ENCODE assay signal across 18 cellular contexts in genomic region chr12:90170740-90171139, GRCh38.
A peak's percentile ranks its signal among the peaks of the same experiment; 100 is the strongest.
DNase-seq lines count a peak whose midpoint lies in the region; ATAC-seq, FAIRE-seq and TF ChIP-seq lines count a peak whose summit lies in the region.
"Had no signal": no experiment of that assay in that cellular context is flagged by ENCODE, and none has a peak within 500 bp of the region (broad histone marks: within the 10 kb centered on the region; RNA-seq: fewer than 3 reads in every experiment).

No MANE protein-coding gene starts in this region.

- 0% methylated on average over 1 of the region's 1 CpG for WGBS in K562 (ENCODE audit: insufficient coverage, low coverage, missing lambda C conversion rate)

- H3K9me3 ChIP-seq in CD4-positive, alpha-beta T cell (ENCODE audit: control insufficient read depth, low read length) = no peaks in the 10 kb centered on the region
- no peaks in the 10 kb centered on the region for H3K9me3 ChIP-seq in K562 (replicated peaks; ENCODE audit: control insufficient read depth, insufficient read depth, low read depth, low read length)
- H3K9me3 ChIP-seq: BLaER1, Caco-2 had no signal

- FAIRE-seq in K562 (lab: Jason Lieb, UNC) = no peak
- FAIRE-seq: G401.6, GM12892, H1 had no signal

- POLR2A ChIA-PET in CD4-positive, alpha-beta T cell (lab: Charles Lee) = no interaction called here
- POLR2A ChIA-PET in K562 (lab: Yijun Ruan, JAX) = no interaction called here

- no peak for ATAC-seq in activated naive CD4-positive, alpha-beta T cell treated with anti-CD3 and anti-CD28 coated beads, Interleukin-2, amount 50 U/mL, for 72 hours
- no peak for ATAC-seq in CD4-positive, alpha-beta T cell (ENCODE audit: poor library complexity)
- no peak for ATAC-seq in K562

- intact Hi-C loops in CD4-positive, alpha-beta T cell (cut with DNase I, micrococcal nuclease) = no loop called here
- intact Hi-C loops in K562 (cut with micrococcal nuclease) = no loop called here

- TF ChIP-seq CTCF in CD4-positive, alpha-beta T cell (IDR thresholded peaks at IDR 0.05) = peak; percentile 18
- TF ChIP-seq CTCF in K562 (IDR thresholded peaks at IDR 0.05 in 2 of 3, conservative IDR thresholded peaks at IDR 0.05 in 1 of 3; ENCODE audit: insufficient read depth in 2 of 3, low read depth in 1 of 3, low read length in 3 of 3) = no peak

- H3K4me1 ChIP-seq in K562 (replicated peaks in 1 of 2; ENCODE audit: control insufficient read depth in 2 of 2, insufficient read depth in 2 of 2, low read length in 2 of 2) = no peaks in the 10 kb centered on the region
- H3K4me1 ChIP-seq: BLaER1, Caco-2 had no signal

- H3K27me3 ChIP-seq in CD4-positive, alpha-beta T cell (ENCODE audit: control insufficient read depth, insufficient read depth, low read length) = no peaks in the 10 kb centered on the region
- H3K27me3 ChIP-seq in K562 (ENCODE audit: control insufficient read depth in 2 of 2, insufficient read depth in 2 of 2, low read length in 2 of 2) = no peaks in the 10 kb centered on the region
- H3K27me3 ChIP-seq: BLaER1 had no signal

- H3K36me3 Mint-ChIP-seq in activated naive CD4-positive, alpha-beta T cell treated with anti-CD3 and anti-CD28 coated beads, Interleukin-2, amount 50 U/mL, for 24 hours = no peaks in the 10 kb centered on the region
- no peaks in the 10 kb centered on the region for H3K36me3 Mint-ChIP-seq in activated naive CD4-positive, alpha-beta T cell treated with anti-CD3 and anti-CD28 coated beads, Interleukin-2, amount 50 U/mL, for 72 hours
- no peaks in the 10 kb centered on the region for H3K36me3 Mint-ChIP-seq in CD4-positive, alpha-beta T cell (ENCODE audit: low read depth)
- H3K36me3 Mint-ChIP-seq: CD4-positive, alpha-beta memory T cell had no signal

- no peak overlapping the region for H2AFZ ChIP-seq in K562 (ENCODE audit: low read depth, low read length)
- H2AFZ ChIP-seq: GM23248 had no signal

- peak overlapping the region; percentile 48 for H3K27ac Mint-ChIP-seq in activated naive CD4-positive, alpha-beta T cell treated with anti-CD3 and anti-CD28 coated beads, Interleukin-2, amount 50 U/mL, for 24 hours
- peak overlapping the region in 1 of 2 donors; percentile 15 for H3K27ac Mint-ChIP-seq in activated naive CD4-positive, alpha-beta T cell treated with anti-CD3 and anti-CD28 coated beads, Interleukin-2, amount 50 U/mL, for 72 hours
- H3K27ac Mint-ChIP-seq in CD4-positive, alpha-beta T cell = no peak overlapping the region

- H3K9me1 ChIP-seq in K562 (ENCODE audit: control insufficient read depth, insufficient read depth, low read length) = no peaks in the 10 kb centered on the region

- no peaks in the 10 kb centered on the region for H4K20me1 ChIP-seq in K562 (replicated peaks; ENCODE audit: control insufficient read depth, insufficient read depth, low read length)
- H4K20me1 ChIP-seq: BLaER1 had no signal

- no peak overlapping the region for H3K4me2 ChIP-seq in K562 (ENCODE audit: insufficient read depth, low read length)
- H3K4me2 ChIP-seq: BLaER1 had no signal

- H3K9me3 Mint-ChIP-seq in activated naive CD4-positive, alpha-beta T cell treated with anti-CD3 and anti-CD28 coated beads, Interleukin-2, amount 50 U/mL, for 24 hours = no peaks in the 10 kb centered on the region
- no peaks in the 10 kb centered on the region for H3K9me3 Mint-ChIP-seq in activated naive CD4-positive, alpha-beta T cell treated with anti-CD3 and anti-CD28 coated beads, Interleukin-2, amount 50 U/mL, for 72 hours
- no peaks in the 10 kb centered on the region for H3K9me3 Mint-ChIP-seq in CD4-positive, alpha-beta T cell

- H3K27ac ChIP-seq in CD4-positive, alpha-beta T cell (ENCODE audit: low read depth, low read length) = no peak overlapping the region
- no peak overlapping the region for H3K27ac ChIP-seq in K562 (ENCODE audit: extremely low read depth, low read depth, low read length)
- H3K27ac ChIP-seq: BLaER1, C4-2B, GM23248 had no signal

- H3K9ac ChIP-seq in K562 (ENCODE audit: insufficient read depth in 1 of 2, low read depth in 2 of 2, low read length in 2 of 2) = no peak overlapping the region
- H3K9ac ChIP-seq: BLaER1, GM23248 had no signal

- H3K79me2 ChIP-seq in K562 (ENCODE audit: control insufficient read depth, insufficient read depth, low read length) = no peaks in the 10 kb centered on the region

- CTCF ChIA-PET in CD4-positive, alpha-beta T cell (lab: Charles Lee) = no interaction called here
- CTCF ChIA-PET in K562 (lab: Yijun Ruan, JAX; ENCODE audit: low intra/inter-chr PET ratio) = no interaction called here

- H3K4me3 Mint-ChIP-seq in activated naive CD4-positive, alpha-beta T cell treated with anti-CD3 and anti-CD28 coated beads, Interleukin-2, amount 50 U/mL, for 24 hours = no peak overlapping the region
- no peak overlapping the region for H3K4me3 Mint-ChIP-seq in CD4-positive, alpha-beta T cell
- H3K4me3 Mint-ChIP-seq: CD4-positive, alpha-beta memory T cell had no signal

- H3K36me3 ChIP-seq in K562 (ENCODE audit: control insufficient read depth, insufficient read depth, low read length) = no peaks in the 10 kb centered on the region
- H3K36me3 ChIP-seq: BLaER1 had no signal

- no peak for TF ChIP-seq POLR2A in K562 (conservative IDR thresholded peaks at IDR 0.05)

- H3K4me3 ChIP-seq in K562 = no peak overlapping the region
- H3K4me3 ChIP-seq: BLaER1, GM23248 had no signal

- no TSS peak for BruUV-seq in K562 (replicated peaks; lab: Mats Ljungman, UMichigan)

- peaks cover 5% of the 10 kb centered on the region for H3K27me3 Mint-ChIP-seq in activated naive CD4-positive, alpha-beta T cell treated with anti-CD3 and anti-CD28 coated beads, Interleukin-2, amount 50 U/mL, for 24 hours
- no peaks in the 10 kb centered on the region for H3K27me3 Mint-ChIP-seq in CD4-positive, alpha-beta T cell
- H3K27me3 Mint-ChIP-seq: CD4-positive, alpha-beta memory T cell had no signal

- in situ Hi-C loops in K562 (cut with MboI) = no loop called here

- no peak for DNase-seq in activated naive CD4-positive, alpha-beta T cell treated with anti-CD3 and anti-CD28 coated beads, Interleukin-2, amount 50 U/mL, for 72 hours (ENCODE audit: low spot score in 2 of 2)
- DNase-seq in CD4-positive, alpha-beta T cell = no peak
- DNase-seq in K562 (ENCODE audit: extremely low read depth in 1 of 4, low spot score in 3 of 4) (no peak), HUDEP-2 (lab: John Stamatoyannopoulos, UW; ENCODE audit: unreplicated experiment in 76 of 76) (no peak), pons (ENCODE audit: low spot score) (no peak)
- DNase-seq: Caco-2; CD4-positive, alpha-beta memory T cell; DMS153; DND-41; GM23248; H7; HCEC 1CT had no signal

- TF ChIP-seq RAD21 in K562 (CRISPR knock-in tag; conservative IDR thresholded peaks at IDR 0.05 in 1 of 2, IDR thresholded peaks at IDR 0.05 in 1 of 2) = no peak

- no peaks in the 10 kb centered on the region for H3K4me1 Mint-ChIP-seq in activated naive CD4-positive, alpha-beta T cell treated with anti-CD3 and anti-CD28 coated beads, Interleukin-2, amount 50 U/mL, for 24 hours
- H3K4me1 Mint-ChIP-seq in CD4-positive, alpha-beta T cell (ENCODE audit: low read depth) = no peaks in the 10 kb centered on the region

- TF ChIP-seq EP300 in K562 (IDR thresholded peaks at IDR 0.05; ENCODE audit: low read length) = no peak

TF ChIP-seq in K562, 482 proteins besides CTCF, POLR2A, EP300 and RAD21:
- TF ChIP-seq LCOR (CRISPR knock-in tag; IDR thresholded peaks at IDR 0.05) (no peak), ZNF512 (tag; IDR thresholded peaks at IDR 0.05) (peak; percentile 66)
